8 cellular contexts compared by ENCODE assay signal in the genomic region with DNA sequence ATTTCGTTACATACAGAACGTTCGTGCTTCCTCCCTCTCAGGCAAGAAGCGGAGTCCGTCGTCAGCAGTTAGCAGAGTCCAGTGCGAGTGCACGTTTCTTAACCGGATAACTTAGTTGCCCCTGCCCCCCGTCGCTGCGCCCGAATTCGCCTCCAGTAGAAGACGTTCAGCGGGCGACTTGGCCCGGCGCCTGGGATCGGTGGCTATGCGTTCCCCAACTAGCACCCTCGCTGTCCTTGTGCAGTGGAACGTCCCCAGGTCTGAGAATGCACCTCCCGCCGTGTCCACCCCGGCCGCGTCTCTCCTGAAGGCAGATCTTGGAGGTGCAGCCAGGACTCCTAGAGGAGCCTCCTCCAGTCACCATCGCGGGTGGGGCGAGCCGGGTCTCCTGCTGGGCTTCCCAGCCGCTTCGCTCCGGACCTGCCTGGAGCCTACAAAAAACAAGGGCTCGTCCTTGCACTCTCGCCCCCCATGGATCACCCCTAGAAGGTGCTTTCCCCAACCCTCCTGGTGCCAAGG. TPM values are rescaled to one million over a fixed set of nuclear protein-coding genes. Genes with fewer than 3 reads are reported as not detected.
A peak's percentile ranks its signal among the peaks of the same experiment; 100 is the strongest.
DNase-seq lines count a peak whose midpoint lies in the region; ATAC-seq and TF ChIP-seq lines count a peak whose summit lies in the region.

No MANE protein-coding gene starts in this region.

- intact Hi-C loops in CD8-positive, alpha-beta T cell (cut with DNase I, micrococcal nuclease), result no loop called here

- no peak overlapping the region for H4K8ac ChIP-seq in H9 (replicated peaks; ENCODE audit: insufficient read length, low read depth, low read length)

- peak overlapping the region; percentile 46 for H3K9ac ChIP-seq in H9 (ENCODE audit: extremely low read depth, insufficient read length, low read length)

- H3K14ac ChIP-seq in H9 (ENCODE audit: insufficient read depth, low read length), result no peak overlapping the region; the same call in 1 of the 2 replicates

- H3K4me3 ChIP-seq in iPS-11a (ENCODE audit: low read depth, low read length) (peak overlapping the region; percentile 52), skeletal muscle cell (ENCODE audit: low read depth, low read length) (peak overlapping the region; percentile 39)
- H3K4me3 ChIP-seq in CD8-positive, alpha-beta T cell (ENCODE audit: low read depth, low read length), result no peak overlapping the region

- H3K27ac ChIP-seq in H9 (ENCODE audit: insufficient read length, low read depth, low read length), result no peak overlapping the region
- no peak overlapping the region for H3K27ac ChIP-seq in CD8-positive, alpha-beta T cell (ENCODE audit: low read depth, low read length)

- ATAC-seq in CD8-positive, alpha-beta T cell, result no peak
- ATAC-seq in HG02885 (IDR thresholded peaks at IDR 0.05; ENCODE audit: poor library complexity, unreplicated experiment), result no peak

- no peak overlapping the region for H2BK20ac ChIP-seq in H9 (ENCODE audit: low read depth, low read length, poor library complexity, severe bottlenecking)

- H3K79me2 ChIP-seq in H9 (ENCODE audit: insufficient read depth, low read length), result no peaks in the 10 kb centered on the region

- peaks cover 31% of the 10 kb centered on the region for H3K23me2 ChIP-seq in H9 (ENCODE audit: insufficient read length, low read depth, low read length, poor library complexity, severe bottlenecking)

- H3K4me3 Mint-ChIP-seq in H9, result peak overlapping the region; percentile 70 to 96
- no peak overlapping the region for H3K4me3 Mint-ChIP-seq in CD8-positive, alpha-beta T cell

- TF ChIP-seq CTCF in H9 (conservative IDR thresholded peaks at IDR 0.05), result no peak
- TF ChIP-seq CTCF in CD8-positive, alpha-beta T cell (IDR thresholded peaks at IDR 0.05), result no peak

- POLR2A ChIA-PET in CD8-positive, alpha-beta T cell (lab: Charles Lee), result no interaction called here

- peaks cover 70% of the 10 kb centered on the region for H3K27me3 Mint-ChIP-seq in H9 (ENCODE audit: low read depth)
- H3K27me3 Mint-ChIP-seq in CD8-positive, alpha-beta T cell (ENCODE audit: low read depth), result peaks cover 49% of the 10 kb centered on the region

- H3K4me1 ChIP-seq in H9 (ENCODE audit: insufficient read depth, low read length), result no peaks in the 10 kb centered on the region
- H3K4me1 ChIP-seq in CD8-positive, alpha-beta T cell (ENCODE audit: insufficient read depth, low read length), result no peaks in the 10 kb centered on the region

- no peaks in the 10 kb centered on the region for H3K9me3 ChIP-seq in H9 (ENCODE audit: control insufficient read depth, low read depth, low read length)
- no peaks in the 10 kb centered on the region for H3K9me3 ChIP-seq in CD8-positive, alpha-beta T cell (ENCODE audit: low read length)

- peaks cover 18% of the 10 kb centered on the region; the same call in 1 of the 2 replicates for H3K27me3 ChIP-seq in H9 (ENCODE audit: insufficient read depth, low read length)
- peaks cover 11% of the 10 kb centered on the region for H3K27me3 ChIP-seq in CD8-positive, alpha-beta T cell (ENCODE audit: insufficient read depth, low read length)

- no peaks in the 10 kb centered on the region for H3K79me1 ChIP-seq in H9 (ENCODE audit: insufficient read depth, low read depth, low read length, poor library complexity, severe bottlenecking)

- no peaks in the 10 kb centered on the region for H4K20me1 ChIP-seq in H9 (ENCODE audit: control insufficient read depth, insufficient read depth, insufficient read length)

- no peak overlapping the region for H3K56ac ChIP-seq in H9 (ENCODE audit: insufficient read length, low read depth, low read length)

- H3K27ac Mint-ChIP-seq in H9, result no peak overlapping the region; a peak in 1 of 7 replicates
- H3K27ac Mint-ChIP-seq in CD8-positive, alpha-beta T cell, result no peak overlapping the region

- no CpG with 5 or more reads among the region's 37 CpGs for WGBS in H9 (ENCODE audit: extremely low coverage, insufficient read length, low lambda C conversion rate)

- H2BK120ac ChIP-seq in H9 (ENCODE audit: low read depth, low read length, poor library complexity, severe bottlenecking), result no peak overlapping the region

- H3K4ac ChIP-seq in H9 (ENCODE audit: low read depth, low read length), result no peak overlapping the region

- no peak overlapping the region for H2AK5ac ChIP-seq in H9 (ENCODE audit: insufficient read length, low read length)

- no peaks in the 10 kb centered on the region; a peak in 2 of 5 replicates for H3K9me3 Mint-ChIP-seq in H9
- H3K9me3 Mint-ChIP-seq in CD8-positive, alpha-beta T cell, result no peaks in the 10 kb centered on the region

- H2BK15ac ChIP-seq in H9 (ENCODE audit: low read depth, low read length), result no peak overlapping the region

- H3K18ac ChIP-seq in H9 (ENCODE audit: insufficient read length, low read depth, low read length), result no peak overlapping the region

- H2AFZ ChIP-seq in H9 (ENCODE audit: low read length), result no peak overlapping the region

- H4K5ac ChIP-seq in H9 (ENCODE audit: insufficient read length, low read depth, low read length), result no peak overlapping the region

- H3K23ac ChIP-seq in H9 (ENCODE audit: insufficient read length, low read depth, low read length), result no peak overlapping the region

- CTCF ChIA-PET in CD8-positive, alpha-beta T cell (lab: Charles Lee), result no interaction called here

- no peak overlapping the region for H3T11ph ChIP-seq in H9 (ENCODE audit: low read length)

- DNase-seq in H9 (peak; percentile 45), SHP77 treated with DMSO at 0.1 percent for 48 hours (lab: John Stamatoyannopoulos, UW) (peak; percentile 55), skeletal muscle cell (ENCODE audit: low read depth) (no peak), SIG-M5 (lab: John Stamatoyannopoulos, UW) (no peak), COLO829 (ENCODE audit: low spot score) (no peak)
- DNase-seq in CD8-positive, alpha-beta T cell, result no peak

- peaks cover 33 to 44% of the 10 kb centered on the region in 2 experiments for H3K4me1 Mint-ChIP-seq in H9
- peaks cover 2% of the 10 kb centered on the region for H3K4me1 Mint-ChIP-seq in CD8-positive, alpha-beta T cell (ENCODE audit: low read depth)

- H3K4me2 ChIP-seq in H9 (ENCODE audit: insufficient read depth, insufficient read length, low read length), result peak overlapping the region; percentile 89

- H3K36me3 ChIP-seq in CD8-positive, alpha-beta T cell (ENCODE audit: insufficient read depth, low read length), result no peaks in the 10 kb centered on the region

- H2BK12ac ChIP-seq in H9 (ENCODE audit: insufficient read length, low read depth, low read length), result no peak overlapping the region

- no peaks in the 10 kb centered on the region for H3K36me3 Mint-ChIP-seq in H9 (ENCODE audit: insufficient read depth in 1 of 3, low read depth in 3 of 3)
- H3K36me3 Mint-ChIP-seq in CD8-positive, alpha-beta T cell, result no peaks in the 10 kb centered on the region

- no peak overlapping the region for H4K91ac ChIP-seq in H9 (ENCODE audit: insufficient read length, low read depth, low read length)

- no peak overlapping the region for H2BK5ac ChIP-seq in H9 (ENCODE audit: insufficient read length, low read length)

RNA-seq across cellular contexts. Expression of a gene that starts 0.9 kb away (rescaled TPM):
- total RNA-seq in H9 (2021), result 1.5 and 2.8 TPM in 2 replicates
- total RNA-seq in CD8-positive, alpha-beta T cell, result not detected

Comparison
In these comparisons a context has a peak if more than half of its experiments do, and no peak if none do; other contexts are left out.
1. DNase-seq: peak in H9 (single experiment) and SHP77 treated with DMSO at 0.1 percent for 48 hours (single experiment); none in skeletal muscle cell (single experiment), CD8-positive, alpha-beta T cell (0 of 7), SIG-M5 (single experiment) and COLO829 (single experiment).